1 cellular context compared by ENCODE assay signal in the genomic region with DNA sequence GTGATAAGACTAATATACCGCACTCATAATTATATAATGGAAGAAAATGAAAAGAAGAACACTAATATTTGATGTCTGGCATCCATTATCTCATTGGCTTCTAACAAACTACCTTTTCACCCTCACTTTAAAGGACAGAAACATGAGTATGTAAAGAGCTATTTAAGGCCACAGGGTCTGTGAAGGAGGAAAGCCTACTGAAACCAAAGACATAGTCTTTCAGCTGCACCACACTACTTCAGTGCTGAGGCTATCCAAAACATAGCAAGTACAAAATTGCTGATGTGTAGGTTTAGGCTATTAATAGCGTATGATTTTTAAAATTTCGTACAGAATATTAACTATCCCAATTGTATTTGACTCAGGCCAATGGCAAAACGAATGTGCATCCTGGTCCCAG.
TF ChIP-seq lines count a peak whose summit lies in the region.

No MANE protein-coding gene starts in this region.

TF ChIP-seq in HepG2, 621 proteins besides CTCF, POLR2A, EP300 and RAD21:
- TF ChIP-seq, protein P1, sequence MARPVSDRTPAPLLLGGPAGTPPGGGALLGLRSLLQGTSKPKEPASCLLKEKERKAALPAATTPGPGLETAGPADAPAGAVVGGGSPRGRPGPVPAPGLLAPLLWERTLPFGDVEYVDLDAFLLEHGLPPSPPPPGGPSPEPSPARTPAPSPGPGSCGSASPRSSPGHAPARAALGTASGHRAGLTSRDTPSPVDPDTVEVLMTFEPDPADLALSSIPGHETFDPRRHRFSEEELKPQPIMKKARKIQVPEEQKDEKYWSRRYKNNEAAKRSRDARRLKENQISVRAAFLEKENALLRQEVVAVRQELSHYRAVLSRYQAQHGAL (CRISPR knock-in tag; IDR thresholded peaks at IDR 0.05; ENCODE audit: not compliant biosample characterization) = no peak
- peak; percentile 12 to 45; a peak in 2 of 4 replicates for TF ChIP-seq MAFK (conservative IDR thresholded peaks at IDR 0.05 in 1 of 2, IDR thresholded peaks at IDR 0.05 in 1 of 2; ENCODE audit: low read length in 2 of 2)
